ENCODE assay signal across 1 cellular context in the genomic region with DNA sequence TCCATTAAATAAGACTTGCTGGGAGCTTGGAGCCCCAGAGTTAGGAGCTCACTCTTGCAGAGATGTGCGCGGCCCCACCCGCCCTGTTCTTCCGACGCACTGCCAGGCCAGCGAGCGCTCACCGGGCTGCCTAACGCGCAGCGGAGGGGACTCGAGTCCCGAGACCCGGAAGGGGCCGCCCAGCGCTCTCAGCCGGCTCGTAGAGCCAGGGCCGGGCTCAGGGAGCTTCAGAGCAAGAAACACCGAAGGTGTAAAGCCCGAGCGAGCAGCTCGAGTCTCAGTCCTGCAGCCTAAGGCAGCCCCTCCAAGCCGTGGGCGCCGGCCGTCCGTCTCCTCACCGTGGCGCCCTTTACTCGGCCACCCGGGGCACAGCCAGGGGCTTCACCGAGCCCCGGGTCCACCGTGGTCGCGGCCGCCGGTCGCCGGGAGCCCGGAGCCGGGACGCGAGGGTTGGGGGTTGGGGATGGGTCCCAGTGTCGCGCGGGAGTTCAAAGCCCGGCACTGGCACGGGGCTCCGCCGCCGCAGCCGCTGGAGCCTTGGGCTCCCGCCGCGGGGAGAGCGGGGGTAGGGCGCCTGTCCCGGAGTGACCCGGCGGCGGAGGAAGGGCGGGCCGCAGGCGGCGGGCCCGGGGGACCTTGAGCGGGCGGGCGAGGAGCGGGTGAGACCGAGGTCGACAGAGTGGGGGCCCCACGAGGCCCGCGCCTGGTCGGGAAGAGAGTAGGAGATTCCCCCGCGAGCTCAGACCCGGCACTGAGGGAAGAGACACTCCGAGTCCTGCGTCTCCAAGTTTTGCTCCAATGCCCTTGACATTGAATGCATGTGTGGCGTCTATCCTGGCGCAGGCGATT.
TF ChIP-seq lines count a peak whose summit lies in the region.

No MANE protein-coding gene starts in this region.

TF ChIP-seq in K562, 482 proteins besides CTCF, POLR2A, EP300 and RAD21 (continued from another document and continues in another):
- TF ChIP-seq NR4A1 (CRISPR knock-in tag; IDR thresholded peaks at IDR 0.05): no peak
- 0 out of 2 replicates have a peak, but pooled peaks have one; percentile 45 for TF ChIP-seq NR4A1 (tag; IDR thresholded peaks at IDR 0.05)
- TF ChIP-seq, protein P1, sequence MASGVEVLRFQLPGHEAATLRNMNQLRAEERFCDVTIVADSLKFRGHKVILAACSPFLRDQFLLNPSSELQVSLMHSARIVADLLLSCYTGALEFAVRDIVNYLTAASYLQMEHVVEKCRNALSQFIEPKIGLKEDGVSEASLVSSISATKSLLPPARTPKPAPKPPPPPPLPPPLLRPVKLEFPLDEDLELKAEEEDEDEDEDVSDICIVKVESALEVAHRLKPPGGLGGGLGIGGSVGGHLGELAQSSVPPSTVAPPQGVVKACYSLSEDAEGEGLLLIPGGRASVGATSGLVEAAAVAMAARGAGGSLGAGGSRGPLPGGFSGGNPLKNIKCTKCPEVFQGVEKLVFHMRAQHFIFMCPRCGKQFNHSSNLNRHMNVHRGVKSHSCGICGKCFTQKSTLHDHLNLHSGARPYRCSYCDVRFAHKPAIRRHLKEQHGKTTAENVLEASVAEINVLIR (CRISPR knock-in tag; IDR thresholded peaks at IDR 0.05): no peak
- no peak for TF ChIP-seq ZNF133 (CRISPR knock-in tag; IDR thresholded peaks at IDR 0.05)
- TF ChIP-seq, protein P2, sequence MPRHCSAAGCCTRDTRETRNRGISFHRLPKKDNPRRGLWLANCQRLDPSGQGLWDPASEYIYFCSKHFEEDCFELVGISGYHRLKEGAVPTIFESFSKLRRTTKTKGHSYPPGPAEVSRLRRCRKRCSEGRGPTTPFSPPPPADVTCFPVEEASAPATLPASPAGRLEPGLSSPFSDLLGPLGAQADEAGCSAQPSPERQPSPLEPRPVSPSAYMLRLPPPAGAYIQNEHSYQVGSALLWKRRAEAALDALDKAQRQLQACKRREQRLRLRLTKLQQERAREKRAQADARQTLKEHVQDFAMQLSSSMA (CRISPR knock-in tag; IDR thresholded peaks at IDR 0.05): no peak
- TF ChIP-seq PHF20 (IDR thresholded peaks at IDR 0.05; ENCODE audit: partially characterized antibody): peak; percentile 40
- TF ChIP-seq CGGBP1 (CRISPR knock-in tag; IDR thresholded peaks at IDR 0.05): no peak
- no peak for TF ChIP-seq MED1 (CRISPR knock-in tag; IDR thresholded peaks at IDR 0.05; ENCODE audit: borderline replicate concordance)
- TF ChIP-seq ZBTB5 (IDR thresholded peaks at IDR 0.05): no peak
- TF ChIP-seq FOXP1 (CRISPR knock-in tag; IDR thresholded peaks at IDR 0.05): 0 out of 2 replicates have a peak, but pooled peaks have one; percentile 6
- peak; percentile 36; the same call in 1 of the 2 replicates for TF ChIP-seq HNRNPL (IDR thresholded peaks at IDR 0.05; ENCODE audit: low read depth, low read length)
- TF ChIP-seq, protein P3, sequence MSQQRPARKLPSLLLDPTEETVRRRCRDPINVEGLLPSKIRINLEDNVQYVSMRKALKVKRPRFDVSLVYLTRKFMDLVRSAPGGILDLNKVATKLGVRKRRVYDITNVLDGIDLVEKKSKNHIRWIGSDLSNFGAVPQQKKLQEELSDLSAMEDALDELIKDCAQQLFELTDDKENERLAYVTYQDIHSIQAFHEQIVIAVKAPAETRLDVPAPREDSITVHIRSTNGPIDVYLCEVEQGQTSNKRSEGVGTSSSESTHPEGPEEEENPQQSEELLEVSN (IDR thresholded peaks at IDR 0.05; ENCODE audit: borderline replicate concordance in 1 of 2, extremely low read depth in 1 of 2, insufficient read depth in 1 of 2, insufficient read length in 1 of 2, low read depth in 1 of 2, low read length in 1 of 2, poor library complexity in 1 of 2, severe bottlenecking in 1 of 2): peak; percentile 48 to 74
- TF ChIP-seq, protein P4, sequence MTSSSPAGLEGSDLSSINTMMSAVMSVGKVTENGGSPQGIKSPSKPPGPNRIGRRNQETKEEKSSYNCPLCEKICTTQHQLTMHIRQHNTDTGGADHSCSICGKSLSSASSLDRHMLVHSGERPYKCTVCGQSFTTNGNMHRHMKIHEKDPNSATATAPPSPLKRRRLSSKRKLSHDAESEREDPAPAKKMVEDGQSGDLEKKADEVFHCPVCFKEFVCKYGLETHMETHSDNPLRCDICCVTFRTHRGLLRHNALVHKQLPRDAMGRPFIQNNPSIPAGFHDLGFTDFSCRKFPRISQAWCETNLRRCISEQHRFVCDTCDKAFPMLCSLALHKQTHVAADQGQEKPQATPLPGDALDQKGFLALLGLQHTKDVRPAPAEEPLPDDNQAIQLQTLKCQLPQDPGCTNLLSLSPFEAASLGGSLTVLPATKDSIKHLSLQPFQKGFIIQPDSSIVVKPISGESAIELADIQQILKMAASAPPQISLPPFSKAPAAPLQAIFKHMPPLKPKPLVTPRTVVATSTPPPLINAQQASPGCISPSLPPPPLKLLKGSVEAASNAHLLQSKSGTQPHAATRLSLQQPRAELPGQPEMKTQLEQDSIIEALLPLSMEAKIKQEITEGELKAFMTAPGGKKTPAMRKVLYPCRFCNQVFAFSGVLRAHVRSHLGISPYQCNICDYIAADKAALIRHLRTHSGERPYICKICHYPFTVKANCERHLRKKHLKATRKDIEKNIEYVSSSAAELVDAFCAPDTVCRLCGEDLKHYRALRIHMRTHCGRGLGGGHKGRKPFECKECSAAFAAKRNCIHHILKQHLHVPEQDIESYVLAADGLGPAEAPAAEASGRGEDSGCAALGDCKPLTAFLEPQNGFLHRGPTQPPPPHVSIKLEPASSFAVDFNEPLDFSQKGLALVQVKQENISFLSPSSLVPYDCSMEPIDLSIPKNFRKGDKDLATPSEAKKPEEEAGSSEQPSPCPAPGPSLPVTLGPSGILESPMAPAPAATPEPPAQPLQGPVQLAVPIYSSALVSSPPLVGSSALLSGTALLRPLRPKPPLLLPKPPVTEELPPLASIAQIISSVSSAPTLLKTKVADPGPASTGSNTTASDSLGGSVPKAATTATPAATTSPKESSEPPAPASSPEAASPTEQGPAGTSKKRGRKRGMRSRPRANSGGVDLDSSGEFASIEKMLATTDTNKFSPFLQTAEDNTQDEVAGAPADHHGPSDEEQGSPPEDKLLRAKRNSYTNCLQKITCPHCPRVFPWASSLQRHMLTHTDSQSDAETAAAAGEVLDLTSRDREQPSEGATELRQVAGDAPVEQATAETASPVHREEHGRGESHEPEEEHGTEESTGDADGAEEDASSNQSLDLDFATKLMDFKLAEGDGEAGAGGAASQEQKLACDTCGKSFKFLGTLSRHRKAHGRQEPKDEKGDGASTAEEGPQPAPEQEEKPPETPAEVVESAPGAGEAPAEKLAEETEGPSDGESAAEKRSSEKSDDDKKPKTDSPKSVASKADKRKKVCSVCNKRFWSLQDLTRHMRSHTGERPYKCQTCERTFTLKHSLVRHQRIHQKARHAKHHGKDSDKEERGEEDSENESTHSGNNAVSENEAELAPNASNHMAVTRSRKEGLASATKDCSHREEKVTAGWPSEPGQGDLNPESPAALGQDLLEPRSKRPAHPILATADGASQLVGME (CRISPR knock-in tag; IDR thresholded peaks at IDR 0.05): 0 out of 2 replicates have a peak, but pooled peaks have one; percentile 24
- TF ChIP-seq SLC30A9 (CRISPR knock-in tag; IDR thresholded peaks at IDR 0.05): no peak
- TF ChIP-seq RBFOX2 (IDR thresholded peaks at IDR 0.05; ENCODE audit: low read depth, low read length): peak; percentile 82
- TF ChIP-seq TBP (optimal IDR thresholded peaks at IDR 0.05; ENCODE audit: low read depth, low read length): peak; percentile 11
- no peak for TF ChIP-seq ZNF212 (CRISPR knock-in tag; IDR thresholded peaks at IDR 0.05)
- TF ChIP-seq PHF8 (IDR thresholded peaks at IDR 0.05; ENCODE audit: borderline replicate concordance, low read length): peak; percentile 67; the same call in 1 of the 2 replicates
- TF ChIP-seq ZBTB11 (CRISPR knock-in tag; IDR thresholded peaks at IDR 0.05): peak in 1 of 3 experiments; percentile 35; a peak in 1 of 6 replicates
- TF ChIP-seq GTF2E2 (tag; IDR thresholded peaks at IDR 0.05): peak; percentile 58; the same call in 1 of the 2 replicates
- peak; percentile 55 for TF ChIP-seq NCOA6 (IDR thresholded peaks at IDR 0.05)
- peak; percentile 86 for TF ChIP-seq KDM5B (IDR thresholded peaks at IDR 0.05; ENCODE audit: insufficient replicate concordance, low read depth, low read length)
